17 cellular contexts compared by ENCODE assay signal in the genomic region with DNA sequence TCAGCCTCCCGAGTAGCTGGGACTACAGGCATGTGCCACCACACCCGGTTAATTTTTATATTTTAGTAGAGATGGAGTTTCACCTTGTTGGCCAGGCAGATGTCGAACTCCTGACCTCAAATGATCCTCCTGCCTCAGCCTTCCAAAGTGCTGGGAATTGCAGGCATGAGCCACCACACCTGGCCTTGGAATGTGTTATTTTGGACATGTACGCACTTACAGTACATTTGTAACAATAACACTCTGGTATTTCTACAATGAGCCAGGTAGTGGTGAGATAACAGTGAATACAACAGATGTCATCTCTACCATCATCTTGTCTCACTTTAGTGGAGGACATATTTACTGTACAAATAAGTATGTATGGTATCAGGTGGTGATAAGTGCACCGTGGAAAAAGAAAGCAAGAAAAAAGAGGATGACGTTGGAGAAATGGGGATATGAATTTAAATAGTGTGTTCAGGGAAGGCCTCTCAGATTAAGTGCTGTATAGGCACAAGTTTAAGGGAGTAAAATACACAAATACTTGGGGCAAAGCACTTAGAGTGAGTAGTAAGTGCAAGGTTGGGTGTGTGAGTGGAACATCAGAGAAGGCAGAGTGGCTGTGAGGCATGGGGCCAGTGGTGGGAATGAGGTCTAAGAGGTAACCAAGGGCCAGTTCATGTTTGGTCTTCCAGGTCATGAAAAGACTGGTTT.
DNase-seq lines count a peak whose midpoint lies in the region; ATAC-seq, FAIRE-seq and TF ChIP-seq lines count a peak whose summit lies in the region.
"Had no signal": no experiment of that assay in that cellular context is flagged by ENCODE, and none has a peak within 500 bp of the region (broad histone marks: within the 10 kb centered on the region; RNA-seq: fewer than 3 reads in every experiment).

No MANE protein-coding gene starts in this region.

- H3K4me1 Mint-ChIP-seq in T-helper 2 cell treated with Interferon-gamma antibody and Interleukin-4, amounts not matched to agents 5 μg/mL and 100 μg/mL, for 36 hours (ENCODE audit: low read depth) = peaks cover 42% of the 10 kb centered on the region
- H3K4me1 Mint-ChIP-seq in activated naive CD8-positive, alpha-beta T cell treated with anti-CD3 and anti-CD28 coated beads, Interleukin-2, amount 50 U/mL, for 24 hours = peaks cover 70% of the 10 kb centered on the region

- TF ChIP-seq CTCF in neutrophil (IDR thresholded peaks at IDR 0.05) = no peak

- H3K4me3 ChIP-seq in neutrophil (ENCODE audit: low read depth in 1 of 2, low read length in 1 of 2) = no peak overlapping the region
- H3K4me3 ChIP-seq: A549, adrenal gland, smooth muscle cell, uterus had no signal

- H3K27ac ChIP-seq in neutrophil = peak overlapping the region; percentile 88
- H3K27ac ChIP-seq: A549, adrenal gland, uterus had no signal

- no peaks in the 10 kb centered on the region for H3K27me3 Mint-ChIP-seq in T-helper 2 cell treated with Interferon-gamma antibody and Interleukin-4, amounts not matched to agents 5 μg/mL and 100 μg/mL, for 36 hours (ENCODE audit: low read depth)
- H3K27me3 Mint-ChIP-seq in activated naive CD8-positive, alpha-beta T cell treated with anti-CD3 and anti-CD28 coated beads, Interleukin-2, amount 50 U/mL, for 24 hours = no peaks in the 10 kb centered on the region

- H3K27me3 ChIP-seq in neutrophil = no peaks in the 10 kb centered on the region
- H3K27me3 ChIP-seq: adrenal gland, uterus had no signal

- no peak for TF ChIP-seq POLR2A in H54 (IDR thresholded peaks at IDR 0.05; ENCODE audit: low read depth, low read length)

- ATAC-seq in activated naive CD8-positive, alpha-beta T cell treated with anti-CD3 and anti-CD28 coated beads, Interleukin-2, amount 50 U/mL, for 24 hours = peak; percentile 15
- ATAC-seq in HG02938 (IDR thresholded peaks at IDR 0.05; ENCODE audit: unreplicated experiment) = no peak
- ATAC-seq: A549, SK-N-SH treated with all-trans-retinoic acid at 6 μM for 48 hours had no signal

- H3K4me3 Mint-ChIP-seq in T-helper 2 cell treated with Interferon-gamma antibody and Interleukin-4, amounts not matched to agents 5 μg/mL and 100 μg/mL, for 36 hours = peak overlapping the region; percentile 20
- H3K4me3 Mint-ChIP-seq in activated naive CD8-positive, alpha-beta T cell treated with anti-CD3 and anti-CD28 coated beads, Interleukin-2, amount 50 U/mL, for 24 hours = no peak overlapping the region

- peak; percentile 60 for FAIRE-seq in H54 (lab: Jason Lieb, UNC)
- FAIRE-seq: A549 had no signal

- peak overlapping the region; percentile 83 for H3K27ac Mint-ChIP-seq in T-helper 2 cell treated with Interferon-gamma antibody and Interleukin-4, amounts not matched to agents 5 μg/mL and 100 μg/mL, for 36 hours
- peak overlapping the region; percentile 77 for H3K27ac Mint-ChIP-seq in activated naive CD8-positive, alpha-beta T cell treated with anti-CD3 and anti-CD28 coated beads, Interleukin-2, amount 50 U/mL, for 24 hours

- no peak for DNase-seq in T-helper 2 cell treated with Interferon-gamma antibody and Interleukin-4, amounts not matched to agents 5 μg/mL and 100 μg/mL, for 36 hours (ENCODE audit: low spot score)
- DNase-seq in T-helper 2 cell = no peak
- DNase-seq in H54 (ENCODE audit: insufficient read length, low spot score) = no peak
- DNase-seq in activated naive CD8-positive, alpha-beta T cell treated with anti-CD3 and anti-CD28 coated beads, Interleukin-2, amount 50 U/mL, for 24 hours = no peak
- no peak for DNase-seq in NCI-H187 (lab: John Stamatoyannopoulos, UW)
- DNase-seq in NCI-H774 (lab: John Stamatoyannopoulos, UW) = no peak
- DNase-seq: adrenal gland, hypothalamus, IMR-90, NCI-H1092 treated with DMSO at 0.1 percent for 48 hours, NCI-H2171 treated with DMSO at 0.1 percent for 48 hours, uterus had no signal

- H3K4me1 ChIP-seq in neutrophil (ENCODE audit: control insufficient read depth in 1 of 2, insufficient read depth in 1 of 2, low read depth in 1 of 2, low read length in 1 of 2) = peaks cover 42 to 44% of the 10 kb centered on the region in 2 experiments
- H3K4me1 ChIP-seq: A549, adrenal gland, uterus had no signal

- peaks cover 36% of the 10 kb centered on the region for H3K36me3 ChIP-seq in neutrophil
- H3K36me3 ChIP-seq: adrenal gland, uterus had no signal

- H3K9me3 Mint-ChIP-seq in T-helper 2 cell treated with Interferon-gamma antibody and Interleukin-4, amounts not matched to agents 5 μg/mL and 100 μg/mL, for 36 hours = peaks cover 5% of the 10 kb centered on the region
- no peaks in the 10 kb centered on the region for H3K9me3 Mint-ChIP-seq in activated naive CD8-positive, alpha-beta T cell treated with anti-CD3 and anti-CD28 coated beads, Interleukin-2, amount 50 U/mL, for 24 hours

- no peaks in the 10 kb centered on the region for H3K9me3 ChIP-seq in neutrophil
- H3K9me3 ChIP-seq: A549, adrenal gland, uterus had no signal

- H3K36me3 Mint-ChIP-seq in T-helper 2 cell treated with Interferon-gamma antibody and Interleukin-4, amounts not matched to agents 5 μg/mL and 100 μg/mL, for 36 hours (ENCODE audit: low read depth) = peaks cover 64% of the 10 kb centered on the region
- peaks cover 61% of the 10 kb centered on the region for H3K36me3 Mint-ChIP-seq in activated naive CD8-positive, alpha-beta T cell treated with anti-CD3 and anti-CD28 coated beads, Interleukin-2, amount 50 U/mL, for 24 hours (ENCODE audit: low read depth)
